In genomic region chr10:132746801-132747625, GRCh38 we compare ENCODE assay signal across 24 cellular contexts. TPM values are rescaled to one million over a fixed set of nuclear protein-coding genes. Genes with fewer than 3 reads are reported as not detected.
A peak's percentile ranks its signal among the peaks of the same experiment; 100 is the strongest.
DNase-seq lines count a peak whose midpoint lies in the region; ATAC-seq and TF ChIP-seq lines count a peak whose summit lies in the region.
"Had no signal": no experiment of that assay in that cellular context is flagged by ENCODE, and none has a peak within 500 bp of the region (broad histone marks: within the 10 kb centered on the region; RNA-seq: fewer than 3 reads in every experiment).

No MANE protein-coding gene starts in this region.

- H3K4me3 ChIP-seq in WERI-Rb-1 (ENCODE audit: low read depth, low read length) = peak overlapping the region; percentile 21
- H3K4me3 ChIP-seq in neuronal stem cell (ENCODE audit: low read length in 2 of 2) = no peak overlapping the region
- no peak overlapping the region for H3K4me3 ChIP-seq in left lung
- H3K4me3 ChIP-seq: psoas muscle, suprapubic skin had no signal

- no peak overlapping the region for H3K23ac ChIP-seq in neuronal stem cell (ENCODE audit: low read depth, low read length, poor library complexity)

- H3K9me3 Mint-ChIP-seq in stimulated activated naive B cell treated with anti-CD40 and anti-IgM and Interleukin-4, amounts not matched to agents 10 μg/mL and 1 μg/mL and 100 μg/mL, for 72 hours = no peaks in the 10 kb centered on the region
- H3K9me3 Mint-ChIP-seq: activated naive CD8-positive, alpha-beta T cell treated with anti-CD3 and anti-CD28 coated beads, Interleukin-2, amount 50 U/mL, for 24 hours; dendritic cell treated with granulocyte-macrophage colony-stimulating factor and Interleukin-4, amounts not matched to agents 40 ng/mL and 50 ng/mL, for 4 days; natural killer cell treated with Interleukin-12 subunit alpha and Interleukin-12 subunit beta and Interleukin-15 and Interleukin-18, amount 100 ng/mL, for 72 hours had no signal

- H2BK15ac ChIP-seq in neuronal stem cell (ENCODE audit: low read length) = no peak overlapping the region

- H2AK5ac ChIP-seq in neuronal stem cell (ENCODE audit: low read depth, low read length) = no peak overlapping the region

- H2BK12ac ChIP-seq in neuronal stem cell (ENCODE audit: low read length) = no peak overlapping the region

- peak; percentile 55 for DNase-seq in ELF-1 (ENCODE audit: low read depth, low spot score)
- DNase-seq in WERI-Rb-1 = peak; percentile 90
- peak in 32 of 51 donors; percentile 26 to 78 (median 46) for DNase-seq in hypothalamus (lab: John Stamatoyannopoulos, UW)
- peak; percentile 71 for DNase-seq in neuronal stem cell (ENCODE audit: low spot score)
- no peak for DNase-seq in stimulated activated naive B cell treated with anti-CD40 and anti-IgM and Interleukin-4, amounts not matched to agents 10 μg/mL and 1 μg/mL and 100 μg/mL, for 72 hours
- no peak for DNase-seq in HCEC 1CT
- DNase-seq in left lung = no peak
- no peak for DNase-seq in NCI-H2107 treated with DMSO at 0.1 percent for 48 hours (lab: John Stamatoyannopoulos, UW; ENCODE audit: unreplicated experiment)
- DNase-seq: ACHN; activated CD4-positive, alpha-beta T cell treated with anti-CD3 and anti-CD28 coated beads, Interleukin-2, amount 50 U/mL, for 1 hour; activated CD8-positive, alpha-beta memory T cell treated with anti-CD3 and anti-CD28 coated beads, Interleukin-2, amount 50 U/mL, for 4 hours; activated naive CD8-positive, alpha-beta T cell treated with anti-CD3 and anti-CD28 coated beads, Interleukin-2, amount 50 U/mL, for 24 hours; mammary epithelial cell; NCI-H1092; NCI-H2029; NCI-H510A; psoas muscle; stimulated activated CD8-positive, alpha-beta memory T cell treated with anti-CD3 and anti-CD28 coated beads, Interleukin-4, amount 100 ng/mL, for 48 hours; SW 1271 had no signal

- no peak overlapping the region for H4K8ac ChIP-seq in neuronal stem cell (ENCODE audit: low read depth, low read length)

- intact Hi-C loops in left lung (cut with DNase I) = no loop called here

- no peak overlapping the region for H3K4me2 ChIP-seq in neuronal stem cell (ENCODE audit: insufficient read depth, low read length, poor library complexity, severe bottlenecking)

- H4K91ac ChIP-seq in neuronal stem cell (ENCODE audit: low read depth, low read length, poor library complexity) = no peak overlapping the region

- ATAC-seq in stimulated activated naive B cell treated with anti-CD40 and anti-IgM and Interleukin-4, amounts not matched to agents 10 μg/mL and 1 μg/mL and 100 μg/mL, for 72 hours (replicated peaks) = no peak
- ATAC-seq in left lung = no peak
- ATAC-seq: activated naive CD8-positive, alpha-beta T cell treated with anti-CD3 and anti-CD28 coated beads, Interleukin-2, amount 50 U/mL, for 24 hours; natural killer cell treated with Interleukin-12 subunit alpha and Interleukin-12 subunit beta and Interleukin-15 and Interleukin-18, amount 100 ng/mL, for 72 hours; psoas muscle had no signal

- H3K27me3 ChIP-seq in WERI-Rb-1 (ENCODE audit: insufficient read depth, low read depth, severe bottlenecking) = no peaks in the 10 kb centered on the region
- H3K27me3 ChIP-seq in neuronal stem cell (ENCODE audit: control insufficient read depth in 3 of 3, insufficient read depth in 3 of 3, low read depth in 1 of 3, low read length in 3 of 3) = peaks cover 0 to 49% (median 0%) of the 10 kb centered on the region in 3 experiments
- H3K27me3 ChIP-seq in left lung = no peaks in the 10 kb centered on the region
- H3K27me3 ChIP-seq: suprapubic skin had no signal

- peaks cover 17 to 30% of the 10 kb centered on the region in 2 donors for H3K36me3 Mint-ChIP-seq in stimulated activated naive B cell treated with anti-CD40 and anti-IgM and Interleukin-4, amounts not matched to agents 10 μg/mL and 1 μg/mL and 100 μg/mL, for 72 hours
- H3K36me3 Mint-ChIP-seq: natural killer cell treated with Interleukin-12 subunit alpha and Interleukin-12 subunit beta and Interleukin-15 and Interleukin-18, amount 100 ng/mL, for 72 hours had no signal

- no peaks in the 10 kb centered on the region for H3K27me3 Mint-ChIP-seq in stimulated activated naive B cell treated with anti-CD40 and anti-IgM and Interleukin-4, amounts not matched to agents 10 μg/mL and 1 μg/mL and 100 μg/mL, for 72 hours
- H3K27me3 Mint-ChIP-seq: activated naive CD8-positive, alpha-beta T cell treated with anti-CD3 and anti-CD28 coated beads, Interleukin-2, amount 50 U/mL, for 24 hours; dendritic cell treated with granulocyte-macrophage colony-stimulating factor and Interleukin-4, amounts not matched to agents 40 ng/mL and 50 ng/mL, for 4 days; natural killer cell treated with Interleukin-12 subunit alpha and Interleukin-12 subunit beta and Interleukin-15 and Interleukin-18, amount 100 ng/mL, for 72 hours had no signal

- peak overlapping the region; percentile 71 for H3K27ac ChIP-seq in WERI-Rb-1
- H3K27ac ChIP-seq in neuronal stem cell (replicated peaks; ENCODE audit: low read length) = no peak overlapping the region
- no peak overlapping the region for H3K27ac ChIP-seq in left lung
- H3K27ac ChIP-seq: psoas muscle, RWPE1, suprapubic skin had no signal

- no peaks in the 10 kb centered on the region for H3K4me1 Mint-ChIP-seq in stimulated activated naive B cell treated with anti-CD40 and anti-IgM and Interleukin-4, amounts not matched to agents 10 μg/mL and 1 μg/mL and 100 μg/mL, for 72 hours
- H3K4me1 Mint-ChIP-seq: activated naive CD8-positive, alpha-beta T cell treated with anti-CD3 and anti-CD28 coated beads, Interleukin-2, amount 50 U/mL, for 24 hours had no signal

- H3K14ac ChIP-seq in neuronal stem cell (ENCODE audit: low read length) = no peak overlapping the region

- no peak overlapping the region for H3K27ac Mint-ChIP-seq in stimulated activated naive B cell treated with anti-CD40 and anti-IgM and Interleukin-4, amounts not matched to agents 10 μg/mL and 1 μg/mL and 100 μg/mL, for 72 hours
- H3K27ac Mint-ChIP-seq: activated naive CD8-positive, alpha-beta T cell treated with anti-CD3 and anti-CD28 coated beads, Interleukin-2, amount 50 U/mL, for 24 hours; dendritic cell treated with granulocyte-macrophage colony-stimulating factor and Interleukin-4, amounts not matched to agents 40 ng/mL and 50 ng/mL, for 4 days; natural killer cell treated with Interleukin-12 subunit alpha and Interleukin-12 subunit beta and Interleukin-15 and Interleukin-18, amount 100 ng/mL, for 72 hours had no signal

- H3K9me3 ChIP-seq in WERI-Rb-1 (ENCODE audit: severe bottlenecking) = no peaks in the 10 kb centered on the region
- peaks cover 0 to 3% of the 10 kb centered on the region in 2 donors for H3K9me3 ChIP-seq in neuronal stem cell (replicated peaks in 1 of 2; ENCODE audit: control insufficient read depth in 2 of 2, insufficient read depth in 1 of 2, low read depth in 1 of 2, low read length in 2 of 2)
- H3K9me3 ChIP-seq in left lung = no peaks in the 10 kb centered on the region
- H3K9me3 ChIP-seq: psoas muscle, suprapubic skin had no signal

- H3K4me1 ChIP-seq in neuronal stem cell (ENCODE audit: control insufficient read depth in 2 of 2, insufficient read depth in 1 of 2, low read depth in 1 of 2, low read length in 2 of 2) (peaks cover 25 to 45% of the 10 kb centered on the region in 2 donors), left lung (no peaks in the 10 kb centered on the region)
- H3K4me1 ChIP-seq: psoas muscle, suprapubic skin had no signal

- no peak overlapping the region for H2BK5ac ChIP-seq in neuronal stem cell (ENCODE audit: low read length)

- no CpG with 5 or more reads among the region's 29 CpGs for WGBS in neuronal stem cell (ENCODE audit: extremely low coverage in 2 of 2, insufficient read length in 2 of 2, insufficient replicate concordance in 1 of 2), 2 donors

- H3K9ac ChIP-seq in neuronal stem cell (ENCODE audit: low read depth, low read length, poor library complexity) = no peak overlapping the region

- TF ChIP-seq CTCF in WERI-Rb-1 (IDR thresholded peaks at IDR 0.05; ENCODE audit: low read depth, low read length) = peak; percentile 65
- no peak for TF ChIP-seq CTCF in left lung (IDR thresholded peaks at IDR 0.05)

- H3K36me3 ChIP-seq in WERI-Rb-1 = no peaks in the 10 kb centered on the region
- peaks cover 2 to 7% of the 10 kb centered on the region in 2 donors for H3K36me3 ChIP-seq in neuronal stem cell (replicated peaks in 1 of 2; ENCODE audit: control insufficient read depth in 2 of 2, insufficient read depth in 2 of 2, low read length in 2 of 2)
- peaks cover 0 to 43% of the 10 kb centered on the region in 2 donors for H3K36me3 ChIP-seq in left lung

- H3K18ac ChIP-seq in neuronal stem cell (ENCODE audit: low read length) = peak overlapping the region; percentile 62

- H3K79me1 ChIP-seq in neuronal stem cell (ENCODE audit: low read depth, low read length) = peaks cover 11% of the 10 kb centered on the region

- H2AFZ ChIP-seq in neuronal stem cell (ENCODE audit: low read length) = peak overlapping the region; percentile 70

- no peak overlapping the region for H3K4me3 Mint-ChIP-seq in stimulated activated naive B cell treated with anti-CD40 and anti-IgM and Interleukin-4, amounts not matched to agents 10 μg/mL and 1 μg/mL and 100 μg/mL, for 72 hours
- H3K4me3 Mint-ChIP-seq: activated naive CD8-positive, alpha-beta T cell treated with anti-CD3 and anti-CD28 coated beads, Interleukin-2, amount 50 U/mL, for 24 hours; dendritic cell treated with granulocyte-macrophage colony-stimulating factor and Interleukin-4, amounts not matched to agents 40 ng/mL and 50 ng/mL, for 4 days; natural killer cell treated with Interleukin-12 subunit alpha and Interleukin-12 subunit beta and Interleukin-15 and Interleukin-18, amount 100 ng/mL, for 72 hours had no signal

- H2BK120ac ChIP-seq in neuronal stem cell (ENCODE audit: low read depth, low read length) = no peak overlapping the region

- H3K4ac ChIP-seq in neuronal stem cell (ENCODE audit: low read length) = no peak overlapping the region

RNA-seq across cellular contexts. Expression of gene NKX6-2, which starts 38.9 kb away (rescaled TPM):
- 0.08 TPM for polyA plus RNA-seq in neuronal stem cell (2013, experiment 1 of 2)
- 0.06 TPM for polyA plus RNA-seq in neuronal stem cell (2013, experiment 2 of 2)
- total RNA-seq in left lung = not detected
- total RNA-seq: LHCN-M2; mammary epithelial cell; natural killer cell treated with Interleukin-12 subunit alpha and Interleukin-12 subunit beta and Interleukin-15 and Interleukin-18, amount 100 ng/mL, for 72 hours; psoas muscle; suprapubic skin had no signal
- polyA plus RNA-seq: mammary epithelial cell, psoas muscle had no signal

Comparison
In these comparisons a context has a peak if more than half of its experiments do, and no peak if none do; other contexts are left out.
1. DNase-seq: peak in ELF-1 (single experiment), WERI-Rb-1 (single experiment), hypothalamus (32 of 51) and neuronal stem cell (single experiment); none in stimulated activated naive B cell treated with anti-CD40 and anti-IgM and Interleukin-4, amounts not matched to agents 10 μg/mL and 1 μg/mL and 100 μg/mL, for 72 hours (single experiment), HCEC 1CT (single experiment), left lung (0 of 2) and NCI-H2107 treated with DMSO at 0.1 percent for 48 hours (single experiment).